Comparison of ENCODE assay signal across 23 cellular contexts in genomic region chr4:171142045-171142444, GRCh38.
"Had no signal": no experiment of that assay in that cellular context is flagged by ENCODE, and none has a peak within 500 bp of the region (broad histone marks: within the 10 kb centered on the region; RNA-seq: fewer than 3 reads in every experiment).

No MANE protein-coding gene starts in this region.

- H3K4me3 ChIP-seq: SJSA1, SK-N-MC had no signal

- H3K36me3 ChIP-seq: SJSA1 had no signal

- H3K4me1 ChIP-seq: SJSA1 had no signal

- H3K27ac ChIP-seq: SJSA1, SK-N-MC had no signal

- H3K27me3 ChIP-seq: SJSA1 had no signal

- H3K9me3 ChIP-seq: SJSA1 had no signal

- DNase-seq: IMR-90, Karpas-422, KG1, MM.1S, NCI-H1092 treated with DMSO at 0.1 percent for 48 hours, NCI-H1436, NCI-H187, NCI-H2029, NCI-H2081 treated with DMSO at 0.1 percent for 48 hours, NCI-H2171, NCI-H226, NCI-H446, NCI-H510A, NCI-H524 treated with DMSO at 0.1 percent for 48 hours, NCI-H69, NCI-H774, Right ventricle myocardium superior, RPMI8226, SIG-M5 had no signal

- ATAC-seq: HepG2 had no signal

- FAIRE-seq: HepG2, RCC 7860 had no signal
